20 cellular contexts compared by ENCODE assay signal in the genomic region with DNA sequence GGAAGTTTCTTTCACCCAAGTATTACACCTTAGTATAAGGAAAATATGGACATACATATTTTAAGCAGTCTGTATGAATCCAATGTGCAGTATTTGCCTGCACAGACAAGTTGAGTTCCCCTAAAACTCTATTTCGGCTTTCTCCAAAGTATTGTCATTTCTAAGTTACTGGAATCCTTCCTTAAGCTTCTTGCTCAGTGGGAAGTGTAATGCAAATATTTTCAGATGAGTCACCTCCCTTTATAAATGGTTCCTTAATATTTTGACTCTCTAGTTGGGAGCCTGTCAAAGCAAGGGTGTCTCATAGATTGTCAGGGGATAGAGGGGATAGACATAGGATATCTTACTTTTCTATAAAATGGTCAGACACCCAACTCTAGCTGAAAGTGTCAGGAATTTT.
"Had no signal": no experiment of that assay in that cellular context is flagged by ENCODE, and none has a peak within 500 bp of the region (broad histone marks: within the 10 kb centered on the region; RNA-seq: fewer than 3 reads in every experiment).

No MANE protein-coding gene starts in this region.

- H3K27ac ChIP-seq: coronary artery, esophagus muscularis mucosa, neural progenitor cell, pancreas, tibial nerve had no signal

- H3K9me3 ChIP-seq: pancreas had no signal

- H3K4me2 ChIP-seq: neural progenitor cell, smooth muscle cell had no signal

- H3K4me1 ChIP-seq: neural progenitor cell, pancreas, tibial nerve had no signal

- H3K36me3 ChIP-seq: esophagus muscularis mucosa, neural progenitor cell, pancreas had no signal

- H3K27me3 ChIP-seq: esophagus muscularis mucosa, neural progenitor cell, pancreas, tibial nerve had no signal

- H3K27me3 Mint-ChIP-seq: natural killer cell treated with Interleukin-12 subunit alpha and Interleukin-12 subunit beta and Interleukin-15 and Interleukin-18, amount 100 ng/mL, for 72 hours; progenitor cell of endocrine pancreas had no signal

- H3K4me3 ChIP-seq: coronary artery, esophagus muscularis mucosa, lung, neural progenitor cell, pancreas, smooth muscle cell, tibial nerve had no signal

- H3K36me3 Mint-ChIP-seq: immature natural killer cell; natural killer cell treated with Interleukin-12 subunit alpha and Interleukin-12 subunit beta and Interleukin-15 and Interleukin-18, amount 100 ng/mL, for 72 hours; neural progenitor cell had no signal

- H3K9ac ChIP-seq: neural progenitor cell had no signal

- DNase-seq: effector CD4-positive, alpha-beta T cell; endodermal cell; immature natural killer cell; left colon; left ventricle myocardium superior; mesenchymal stem cell; midbrain; occipital lobe; pancreas; right cardiac atrium; stimulated activated CD4-positive, alpha-beta T cell treated with anti-CD3 and anti-CD28 coated beads, Interleukin-2, amount 100 ng/mL, for 48 hours; stimulated activated naive CD4-positive, alpha-beta T cell treated with Interleukin-2 at 50 U/mL for 16 hours had no signal

- H3K4me3 Mint-ChIP-seq: endodermal cell; immature natural killer cell; natural killer cell treated with Interleukin-12 subunit alpha and Interleukin-12 subunit beta and Interleukin-15 and Interleukin-18, amount 100 ng/mL, for 72 hours; neural progenitor cell had no signal

- FAIRE-seq: pancreas had no signal

- ATAC-seq: left colon; left ventricle myocardium superior; natural killer cell treated with Interleukin-12 subunit alpha and Interleukin-12 subunit beta and Interleukin-15 and Interleukin-18, amount 100 ng/mL, for 72 hours; pancreas; right cardiac atrium had no signal

- H3K27ac Mint-ChIP-seq: endodermal cell; immature natural killer cell; natural killer cell treated with Interleukin-12 subunit alpha and Interleukin-12 subunit beta and Interleukin-15 and Interleukin-18, amount 100 ng/mL, for 72 hours; neural progenitor cell; progenitor cell of endocrine pancreas had no signal

- H3K4me1 Mint-ChIP-seq: endodermal cell, immature natural killer cell had no signal

- H2AFZ ChIP-seq: neural progenitor cell had no signal
